In the genomic region with DNA sequence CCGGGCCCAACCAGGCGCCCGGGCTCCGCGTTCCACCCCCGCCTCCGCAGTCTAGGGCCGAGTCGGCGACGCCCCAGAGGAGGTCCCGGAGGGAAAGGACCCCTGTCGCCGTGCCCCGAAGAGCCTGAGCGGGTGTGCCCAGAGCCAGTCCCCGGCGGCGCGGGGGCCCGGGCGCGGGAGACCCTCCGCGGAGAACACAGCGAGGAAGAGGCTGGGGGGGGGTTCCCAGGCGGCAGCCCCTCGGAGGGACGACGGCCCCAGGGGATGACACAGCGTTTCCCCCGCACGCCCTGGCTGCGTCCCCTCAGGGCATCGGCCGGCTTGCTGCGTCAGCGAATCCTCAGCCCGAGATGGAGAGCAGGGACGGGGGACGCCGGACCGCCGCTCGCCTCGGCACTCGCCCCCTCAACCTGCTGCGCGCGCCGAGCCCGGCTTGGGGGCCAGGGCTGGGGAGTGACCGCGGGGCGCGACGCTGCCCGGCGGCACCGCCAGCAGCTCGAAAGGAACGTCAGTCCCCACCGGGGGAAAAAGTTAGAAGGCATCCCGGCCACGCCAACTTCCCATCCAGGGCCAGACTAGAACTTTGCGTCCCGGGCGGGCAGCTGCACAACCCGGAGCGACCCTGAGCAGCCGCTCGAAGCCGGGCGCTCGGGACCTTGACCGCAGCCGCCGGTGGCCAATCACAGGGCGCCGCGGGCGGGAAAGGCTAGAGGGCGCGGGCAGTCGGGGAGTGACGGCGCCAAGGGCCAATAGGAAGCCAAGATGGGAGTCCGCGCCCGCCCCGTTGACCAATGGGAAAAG, we compare ENCODE assay signal across 1 cellular context.
TF ChIP-seq lines count a peak whose summit lies in the region.

No MANE protein-coding gene starts in this region.

TF ChIP-seq in HepG2, 621 proteins besides CTCF, POLR2A, EP300 and RAD21 (continued from another document and continues in another):
- TF ChIP-seq, protein P1, sequence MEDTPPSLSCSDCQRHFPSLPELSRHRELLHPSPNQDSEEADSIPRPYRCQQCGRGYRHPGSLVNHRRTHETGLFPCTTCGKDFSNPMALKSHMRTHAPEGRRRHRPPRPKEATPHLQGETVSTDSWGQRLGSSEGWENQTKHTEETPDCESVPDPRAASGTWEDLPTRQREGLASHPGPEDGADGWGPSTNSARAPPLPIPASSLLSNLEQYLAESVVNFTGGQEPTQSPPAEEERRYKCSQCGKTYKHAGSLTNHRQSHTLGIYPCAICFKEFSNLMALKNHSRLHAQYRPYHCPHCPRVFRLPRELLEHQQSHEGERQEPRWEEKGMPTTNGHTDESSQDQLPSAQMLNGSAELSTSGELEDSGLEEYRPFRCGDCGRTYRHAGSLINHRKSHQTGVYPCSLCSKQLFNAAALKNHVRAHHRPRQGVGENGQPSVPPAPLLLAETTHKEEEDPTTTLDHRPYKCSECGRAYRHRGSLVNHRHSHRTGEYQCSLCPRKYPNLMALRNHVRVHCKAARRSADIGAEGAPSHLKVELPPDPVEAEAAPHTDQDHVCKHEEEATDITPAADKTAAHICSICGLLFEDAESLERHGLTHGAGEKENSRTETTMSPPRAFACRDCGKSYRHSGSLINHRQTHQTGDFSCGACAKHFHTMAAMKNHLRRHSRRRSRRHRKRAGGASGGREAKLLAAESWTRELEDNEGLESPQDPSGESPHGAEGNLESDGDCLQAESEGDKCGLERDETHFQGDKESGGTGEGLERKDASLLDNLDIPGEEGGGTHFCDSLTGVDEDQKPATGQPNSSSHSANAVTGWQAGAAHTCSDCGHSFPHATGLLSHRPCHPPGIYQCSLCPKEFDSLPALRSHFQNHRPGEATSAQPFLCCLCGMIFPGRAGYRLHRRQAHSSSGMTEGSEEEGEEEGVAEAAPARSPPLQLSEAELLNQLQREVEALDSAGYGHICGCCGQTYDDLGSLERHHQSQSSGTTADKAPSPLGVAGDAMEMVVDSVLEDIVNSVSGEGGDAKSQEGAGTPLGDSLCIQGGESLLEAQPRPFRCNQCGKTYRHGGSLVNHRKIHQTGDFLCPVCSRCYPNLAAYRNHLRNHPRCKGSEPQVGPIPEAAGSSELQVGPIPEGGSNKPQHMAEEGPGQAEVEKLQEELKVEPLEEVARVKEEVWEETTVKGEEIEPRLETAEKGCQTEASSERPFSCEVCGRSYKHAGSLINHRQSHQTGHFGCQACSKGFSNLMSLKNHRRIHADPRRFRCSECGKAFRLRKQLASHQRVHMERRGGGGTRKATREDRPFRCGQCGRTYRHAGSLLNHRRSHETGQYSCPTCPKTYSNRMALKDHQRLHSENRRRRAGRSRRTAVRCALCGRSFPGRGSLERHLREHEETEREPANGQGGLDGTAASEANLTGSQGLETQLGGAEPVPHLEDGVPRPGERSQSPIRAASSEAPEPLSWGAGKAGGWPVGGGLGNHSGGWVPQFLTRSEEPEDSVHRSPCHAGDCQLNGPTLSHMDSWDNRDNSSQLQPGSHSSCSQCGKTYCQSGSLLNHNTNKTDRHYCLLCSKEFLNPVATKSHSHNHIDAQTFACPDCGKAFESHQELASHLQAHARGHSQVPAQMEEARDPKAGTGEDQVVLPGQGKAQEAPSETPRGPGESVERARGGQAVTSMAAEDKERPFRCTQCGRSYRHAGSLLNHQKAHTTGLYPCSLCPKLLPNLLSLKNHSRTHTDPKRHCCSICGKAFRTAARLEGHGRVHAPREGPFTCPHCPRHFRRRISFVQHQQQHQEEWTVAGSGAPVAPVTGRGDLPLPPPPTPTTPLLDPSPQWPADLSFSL (CRISPR knock-in tag; IDR thresholded peaks at IDR 0.05), result peak; percentile 56; the same call in 1 of the 2 replicates
- TF ChIP-seq ZBTB42 (CRISPR knock-in tag; IDR thresholded peaks at IDR 0.05) (0 out of 2 replicates have a peak, but pooled peaks have one; percentile 28), SMARCE1 (IDR thresholded peaks at IDR 0.05; ENCODE audit: borderline replicate concordance) (no peak), ZNF383 (CRISPR knock-in tag; IDR thresholded peaks at IDR 0.05; ENCODE audit: borderline replicate concordance) (peak; percentile 57; the same call in 1 of the 2 replicates), YY1 (IDR thresholded peaks at IDR 0.05; ENCODE audit: insufficient read depth, insufficient replicate concordance, low read depth, low read length) (no peak), ZNF546 (CRISPR knock-in tag; conservative IDR thresholded peaks at IDR 0.05) (no peak), ZNF660 (CRISPR knock-in tag; IDR thresholded peaks at IDR 0.05; ENCODE audit: borderline replicate concordance, low read depth) (no peak), HMG20B (CRISPR knock-in tag; conservative IDR thresholded peaks at IDR 0.05) (no peak), PHF5A (CRISPR knock-in tag; IDR thresholded peaks at IDR 0.05; ENCODE audit: low read depth, unreplicated experiment) (no peak), HNF4A (CRISPR knock-in tag; IDR thresholded peaks at IDR 0.05) (peak; percentile 47; the same call in 1 of the 2 replicates), CREB1 (IDR thresholded peaks at IDR 0.05) (peak; percentile 84; the same call in 1 of the 2 replicates), CREB1 (CRISPR knock-in tag; IDR thresholded peaks at IDR 0.05) (no peak), MTA1 (CRISPR knock-in tag; IDR thresholded peaks at IDR 0.05; ENCODE audit: borderline replicate concordance) (no peak), MEIS1 (CRISPR knock-in tag; IDR thresholded peaks at IDR 0.05; ENCODE audit: borderline replicate concordance) (0 out of 2 replicates have a peak, but pooled peaks have one; percentile 12), ZNF317 (CRISPR knock-in tag; IDR thresholded peaks at IDR 0.05) (peak; percentile 3; the same call in 1 of the 2 replicates), MXI1 (IDR thresholded peaks at IDR 0.05; ENCODE audit: borderline replicate concordance, low read depth, low read length) (no peak), ZNF337 (CRISPR knock-in tag; IDR thresholded peaks at IDR 0.05; ENCODE audit: borderline replicate concordance, low read depth) (peak; percentile 60; the same call in 1 of the 2 replicates), TEAD3 (CRISPR knock-in tag; optimal IDR thresholded peaks at IDR 0.05; ENCODE audit: borderline replicate concordance) (no peak), ZNF543 (CRISPR knock-in tag; IDR thresholded peaks at IDR 0.05) (no peak), ZNF446 (CRISPR knock-in tag; IDR thresholded peaks at IDR 0.05) (peak; percentile 96; the same call in 1 of the 2 replicates), ZSCAN31 (CRISPR knock-in tag; IDR thresholded peaks at IDR 0.05; ENCODE audit: low read depth) (no peak; the same call in 1 of the 2 replicates), ZFP36L2 (CRISPR knock-in tag; IDR thresholded peaks at IDR 0.05) (no peak), ZNF598 (CRISPR knock-in tag; IDR thresholded peaks at IDR 0.05; ENCODE audit: borderline replicate concordance) (no peak), MEIS2 (CRISPR knock-in tag; IDR thresholded peaks at IDR 0.05) (peak; percentile 42; the same call in 1 of the 2 replicates), SCMH1 (CRISPR knock-in tag; IDR thresholded peaks at IDR 0.05; ENCODE audit: borderline replicate concordance) (no peak), ETV6 (CRISPR knock-in tag; conservative IDR thresholded peaks at IDR 0.05) (no peak), FOXA1 (IDR thresholded peaks at IDR 0.05) (no peak), FOXA1 (CRISPR knock-in tag; IDR thresholded peaks at IDR 0.05) (no peak), PCBP2 (optimal IDR thresholded peaks at IDR 0.05; ENCODE audit: low read depth, low read length, poor library complexity, severe bottlenecking) (no peak), GPN1 (CRISPR knock-in tag; IDR thresholded peaks at IDR 0.05; ENCODE audit: borderline replicate concordance) (no peak), ELF4 (CRISPR knock-in tag; IDR thresholded peaks at IDR 0.05; ENCODE audit: borderline replicate concordance) (0 out of 2 replicates have a peak, but pooled peaks have one; percentile 44), EED (CRISPR knock-in tag; IDR thresholded peaks at IDR 0.05) (peak; percentile 88; the same call in 1 of the 2 replicates), CENPX (CRISPR knock-in tag; IDR thresholded peaks at IDR 0.05) (no peak), SMYD3 (CRISPR knock-in tag; IDR thresholded peaks at IDR 0.05) (no peak), HIVEP1 (CRISPR knock-in tag; IDR thresholded peaks at IDR 0.05) (no peak), ZNF17 (CRISPR knock-in tag; IDR thresholded peaks at IDR 0.05) (no peak), ZMAT3 (CRISPR knock-in tag; conservative IDR thresholded peaks at IDR 0.05) (no peak; the same call in 1 of the 2 replicates), PRMT3 (CRISPR knock-in tag; IDR thresholded peaks at IDR 0.05; ENCODE audit: borderline replicate concordance, low read depth) (no peak)
- TF ChIP-seq, protein P2, sequence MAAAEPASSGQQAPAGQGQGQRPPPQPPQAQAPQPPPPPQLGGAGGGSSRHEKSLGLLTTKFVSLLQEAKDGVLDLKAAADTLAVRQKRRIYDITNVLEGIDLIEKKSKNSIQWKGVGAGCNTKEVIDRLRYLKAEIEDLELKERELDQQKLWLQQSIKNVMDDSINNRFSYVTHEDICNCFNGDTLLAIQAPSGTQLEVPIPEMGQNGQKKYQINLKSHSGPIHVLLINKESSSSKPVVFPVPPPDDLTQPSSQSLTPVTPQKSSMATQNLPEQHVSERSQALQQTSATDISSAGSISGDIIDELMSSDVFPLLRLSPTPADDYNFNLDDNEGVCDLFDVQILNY (CRISPR knock-in tag; conservative IDR thresholded peaks at IDR 0.05), result no peak; the same call in 1 of the 2 replicates
- TF ChIP-seq, protein P3, sequence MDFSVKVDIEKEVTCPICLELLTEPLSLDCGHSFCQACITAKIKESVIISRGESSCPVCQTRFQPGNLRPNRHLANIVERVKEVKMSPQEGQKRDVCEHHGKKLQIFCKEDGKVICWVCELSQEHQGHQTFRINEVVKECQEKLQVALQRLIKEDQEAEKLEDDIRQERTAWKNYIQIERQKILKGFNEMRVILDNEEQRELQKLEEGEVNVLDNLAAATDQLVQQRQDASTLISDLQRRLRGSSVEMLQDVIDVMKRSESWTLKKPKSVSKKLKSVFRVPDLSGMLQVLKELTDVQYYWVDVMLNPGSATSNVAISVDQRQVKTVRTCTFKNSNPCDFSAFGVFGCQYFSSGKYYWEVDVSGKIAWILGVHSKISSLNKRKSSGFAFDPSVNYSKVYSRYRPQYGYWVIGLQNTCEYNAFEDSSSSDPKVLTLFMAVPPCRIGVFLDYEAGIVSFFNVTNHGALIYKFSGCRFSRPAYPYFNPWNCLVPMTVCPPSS (IDR thresholded peaks at IDR 0.05), result no peak
- TF ChIP-seq, protein P4, sequence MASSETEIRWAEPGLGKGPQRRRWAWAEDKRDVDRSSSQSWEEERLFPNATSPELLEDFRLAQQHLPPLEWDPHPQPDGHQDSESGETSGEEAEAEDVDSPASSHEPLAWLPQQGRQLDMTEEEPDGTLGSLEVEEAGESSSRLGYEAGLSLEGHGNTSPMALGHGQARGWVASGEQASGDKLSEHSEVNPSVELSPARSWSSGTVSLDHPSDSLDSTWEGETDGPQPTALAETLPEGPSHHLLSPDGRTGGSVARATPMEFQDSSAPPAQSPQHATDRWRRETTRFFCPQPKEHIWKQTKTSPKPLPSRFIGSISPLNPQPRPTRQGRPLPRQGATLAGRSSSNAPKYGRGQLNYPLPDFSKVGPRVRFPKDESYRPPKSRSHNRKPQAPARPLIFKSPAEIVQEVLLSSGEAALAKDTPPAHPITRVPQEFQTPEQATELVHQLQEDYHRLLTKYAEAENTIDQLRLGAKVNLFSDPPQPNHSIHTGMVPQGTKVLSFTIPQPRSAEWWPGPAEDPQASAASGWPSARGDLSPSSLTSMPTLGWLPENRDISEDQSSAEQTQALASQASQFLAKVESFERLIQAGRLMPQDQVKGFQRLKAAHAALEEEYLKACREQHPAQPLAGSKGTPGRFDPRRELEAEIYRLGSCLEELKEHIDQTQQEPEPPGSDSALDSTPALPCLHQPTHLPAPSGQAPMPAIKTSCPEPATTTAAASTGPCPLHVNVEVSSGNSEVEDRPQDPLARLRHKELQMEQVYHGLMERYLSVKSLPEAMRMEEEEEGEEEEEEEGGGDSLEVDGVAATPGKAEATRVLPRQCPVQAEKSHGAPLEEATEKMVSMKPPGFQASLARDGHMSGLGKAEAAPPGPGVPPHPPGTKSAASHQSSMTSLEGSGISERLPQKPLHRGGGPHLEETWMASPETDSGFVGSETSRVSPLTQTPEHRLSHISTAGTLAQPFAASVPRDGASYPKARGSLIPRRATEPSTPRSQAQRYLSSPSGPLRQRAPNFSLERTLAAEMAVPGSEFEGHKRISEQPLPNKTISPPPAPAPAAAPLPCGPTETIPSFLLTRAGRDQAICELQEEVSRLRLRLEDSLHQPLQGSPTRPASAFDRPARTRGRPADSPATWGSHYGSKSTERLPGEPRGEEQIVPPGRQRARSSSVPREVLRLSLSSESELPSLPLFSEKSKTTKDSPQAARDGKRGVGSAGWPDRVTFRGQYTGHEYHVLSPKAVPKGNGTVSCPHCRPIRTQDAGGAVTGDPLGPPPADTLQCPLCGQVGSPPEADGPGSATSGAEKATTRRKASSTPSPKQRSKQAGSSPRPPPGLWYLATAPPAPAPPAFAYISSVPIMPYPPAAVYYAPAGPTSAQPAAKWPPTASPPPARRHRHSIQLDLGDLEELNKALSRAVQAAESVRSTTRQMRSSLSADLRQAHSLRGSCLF (CRISPR knock-in tag; IDR thresholded peaks at IDR 0.05; ENCODE audit: borderline replicate concordance), result 0 out of 2 replicates have a peak, but pooled peaks have one; percentile 57
- TF ChIP-seq, protein P5, sequence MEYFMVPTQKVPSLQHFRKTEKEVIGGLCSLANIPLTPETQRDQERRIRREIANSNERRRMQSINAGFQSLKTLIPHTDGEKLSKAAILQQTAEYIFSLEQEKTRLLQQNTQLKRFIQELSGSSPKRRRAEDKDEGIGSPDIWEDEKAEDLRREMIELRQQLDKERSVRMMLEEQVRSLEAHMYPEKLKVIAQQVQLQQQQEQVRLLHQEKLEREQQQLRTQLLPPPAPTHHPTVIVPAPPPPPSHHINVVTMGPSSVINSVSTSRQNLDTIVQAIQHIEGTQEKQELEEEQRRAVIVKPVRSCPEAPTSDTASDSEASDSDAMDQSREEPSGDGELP (IDR thresholded peaks at IDR 0.05; ENCODE audit: borderline replicate concordance, low read depth), result no peak
- TF ChIP-seq, protein P6, sequence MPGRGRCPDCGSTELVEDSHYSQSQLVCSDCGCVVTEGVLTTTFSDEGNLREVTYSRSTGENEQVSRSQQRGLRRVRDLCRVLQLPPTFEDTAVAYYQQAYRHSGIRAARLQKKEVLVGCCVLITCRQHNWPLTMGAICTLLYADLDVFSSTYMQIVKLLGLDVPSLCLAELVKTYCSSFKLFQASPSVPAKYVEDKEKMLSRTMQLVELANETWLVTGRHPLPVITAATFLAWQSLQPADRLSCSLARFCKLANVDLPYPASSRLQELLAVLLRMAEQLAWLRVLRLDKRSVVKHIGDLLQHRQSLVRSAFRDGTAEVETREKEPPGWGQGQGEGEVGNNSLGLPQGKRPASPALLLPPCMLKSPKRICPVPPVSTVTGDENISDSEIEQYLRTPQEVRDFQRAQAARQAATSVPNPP (CRISPR knock-in tag; IDR thresholded peaks at IDR 0.05), result no peak; the same call in 1 of the 2 replicates
- TF ChIP-seq, protein P7, sequence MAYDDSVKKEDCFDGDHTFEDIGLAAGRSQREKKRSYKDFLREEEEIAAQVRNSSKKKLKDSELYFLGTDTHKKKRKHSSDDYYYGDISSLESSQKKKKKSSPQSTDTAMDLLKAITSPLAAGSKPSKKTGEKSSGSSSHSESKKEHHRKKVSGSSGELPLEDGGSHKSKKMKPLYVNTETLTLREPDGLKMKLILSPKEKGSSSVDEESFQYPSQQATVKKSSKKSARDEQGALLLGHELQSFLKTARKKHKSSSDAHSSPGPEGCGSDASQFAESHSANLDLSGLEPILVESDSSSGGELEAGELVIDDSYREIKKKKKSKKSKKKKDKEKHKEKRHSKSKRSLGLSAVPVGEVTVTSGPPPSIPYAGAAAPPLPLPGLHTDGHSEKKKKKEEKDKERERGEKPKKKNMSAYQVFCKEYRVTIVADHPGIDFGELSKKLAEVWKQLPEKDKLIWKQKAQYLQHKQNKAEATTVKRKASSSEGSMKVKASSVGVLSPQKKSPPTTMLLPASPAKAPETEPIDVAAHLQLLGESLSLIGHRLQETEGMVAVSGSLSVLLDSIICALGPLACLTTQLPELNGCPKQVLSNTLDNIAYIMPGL (CRISPR knock-in tag; IDR thresholded peaks at IDR 0.05; ENCODE audit: borderline replicate concordance in 1 of 2, low read depth in 1 of 2), result no peak; a peak in 1 of 4 replicates
